Comparison of ENCODE assay signal across 19 cellular contexts in the genomic region with DNA sequence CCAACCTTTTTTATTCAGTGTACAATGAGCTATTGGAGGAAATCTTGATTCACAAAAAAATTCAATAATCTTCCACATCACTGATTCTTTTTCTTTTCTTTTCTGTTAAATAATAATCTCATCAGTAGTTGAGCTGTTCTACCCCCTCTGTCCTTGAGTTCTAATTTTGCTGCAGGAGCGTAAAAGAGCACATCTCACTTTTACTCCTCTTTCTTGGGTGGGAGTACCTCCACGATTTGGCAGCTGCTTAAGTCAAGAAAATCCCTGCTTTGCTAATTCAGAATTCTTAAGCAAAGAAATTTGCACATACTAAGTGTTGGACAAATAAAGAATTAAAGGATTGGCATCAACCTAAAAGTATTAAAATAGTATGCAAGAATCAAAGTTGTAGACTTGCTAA.
"Had no signal": no experiment of that assay in that cellular context is flagged by ENCODE, and none has a peak within 500 bp of the region (broad histone marks: within the 10 kb centered on the region; RNA-seq: fewer than 3 reads in every experiment).

No MANE protein-coding gene starts in this region.

- H3K9me3 ChIP-seq: esophagus muscularis mucosa, gastroesophageal sphincter, heart left ventricle, left lung, lower lobe of right lung, mucosa of descending colon had no signal

- ATAC-seq: foreskin keratinocyte, gastroesophageal sphincter, heart left ventricle, left cardiac atrium, left ventricle myocardium superior, mucosa of descending colon had no signal

- H3K9me3 Mint-ChIP-seq: mesothelial cell of epicardium, naive B cell had no signal

- H3K4me1 ChIP-seq: foreskin keratinocyte, heart left ventricle, left lung, lower lobe of right lung had no signal

- H3K4me1 Mint-ChIP-seq: immature natural killer cell, mesothelial cell of epicardium had no signal

- DNase-seq: dermis blood vessel endothelial cell; dorsolateral prefrontal cortex; effector CD4-positive, alpha-beta T cell; effector memory CD4-positive, alpha-beta T cell; foreskin keratinocyte; heart left ventricle; immature natural killer cell; left cardiac atrium; left lung; left ventricle myocardium superior; lower lobe of right lung; mesenchymal stem cell; mucosa of descending colon; naive B cell had no signal

- H3K27me3 ChIP-seq: dorsolateral prefrontal cortex, esophagus muscularis mucosa, foreskin keratinocyte, gastroesophageal sphincter, heart left ventricle, hepatocyte, left lung had no signal

- H3K4me3 ChIP-seq: coronary artery, esophagus muscularis mucosa, gastroesophageal sphincter, heart left ventricle, hepatocyte, left lung, lower lobe of right lung, mucosa of descending colon had no signal

- H3K27me3 Mint-ChIP-seq: naive B cell had no signal

- H3K36me3 Mint-ChIP-seq: immature natural killer cell, mesothelial cell of epicardium, naive B cell had no signal

- H3K27ac ChIP-seq: coronary artery, esophagus muscularis mucosa, foreskin keratinocyte, gastroesophageal sphincter, heart left ventricle, hepatocyte, left lung, lower lobe of right lung had no signal

- H3K4me2 ChIP-seq: hepatocyte had no signal

- H2AFZ ChIP-seq: hepatocyte had no signal

- H3K27ac Mint-ChIP-seq: immature natural killer cell, mesothelial cell of epicardium, naive B cell had no signal

- H3K36me3 ChIP-seq: esophagus muscularis mucosa, gastroesophageal sphincter, heart left ventricle, left lung, lower lobe of right lung had no signal

- H3K4me3 Mint-ChIP-seq: immature natural killer cell, mesothelial cell of epicardium had no signal
